Comparison of ENCODE assay signal across 23 cellular contexts in genomic region chr14:93712079-93712837, GRCh38.
DNase-seq lines count a peak whose midpoint lies in the region; ATAC-seq and TF ChIP-seq lines count a peak whose summit lies in the region.
"Had no signal": no experiment of that assay in that cellular context is flagged by ENCODE, and none has a peak within 500 bp of the region (broad histone marks: within the 10 kb centered on the region; RNA-seq: fewer than 3 reads in every experiment).

No MANE protein-coding gene starts in this region.

- CTCF ChIA-PET in WTC11 (lab: Charles Lee): interaction anchor here (1.3 to 1.5 kb wide), 3 partner anchors 57 to 224 kb away, joined by 3 to 5 read pairs (median 5); no protein-coding TSS in a partner anchor

- H3K9me3 Mint-ChIP-seq in WTC11: no peaks in the 10 kb centered on the region
- H3K9me3 Mint-ChIP-seq: activated CD8-positive, alpha-beta T cell treated with anti-CD3 and anti-CD28 coated beads for 36 hours; activated naive CD8-positive, alpha-beta T cell treated with anti-CD3 and anti-CD28 coated beads, Interleukin-2, amount 10 ng/mL, durations not matched to agents 7 days and 5 days; central memory CD8-positive, alpha-beta T cell; type B pancreatic cell had no signal

- H3K27ac ChIP-seq in body of pancreas: no peak overlapping the region
- H3K27ac ChIP-seq: ascending aorta, BLaER1, ovary, RWPE1 had no signal

- no peaks in the 10 kb centered on the region for H3K9me3 ChIP-seq in body of pancreas
- H3K9me3 ChIP-seq: ascending aorta, BLaER1, ovary had no signal

- H3K27me3 Mint-ChIP-seq in WTC11 (ENCODE audit: low read depth): no peaks in the 10 kb centered on the region

- intact Hi-C loops in body of pancreas (cut with DNase I): no loop called here

- 37 to 49% methylated on average over 8 to 9 of the region's 9 CpGs for WGBS in body of pancreas, 2 donors

- no peak overlapping the region for H3K27ac Mint-ChIP-seq in WTC11
- H3K27ac Mint-ChIP-seq: activated CD8-positive, alpha-beta T cell treated with anti-CD3 and anti-CD28 coated beads for 36 hours; activated naive CD8-positive, alpha-beta T cell treated with anti-CD3 and anti-CD28 coated beads, Interleukin-2, amount 10 ng/mL, durations not matched to agents 7 days and 5 days; naive thymus-derived CD4-positive, alpha-beta T cell; type B pancreatic cell had no signal

- DNase-seq in DMS 273 treated with DMSO at 0.1 percent for 48 hours (lab: John Stamatoyannopoulos, UW) (peak; percentile 41), H7 (peak; percentile 52), WTC11 (ENCODE audit: low spot score) (no peak), kidney tubule cell (ENCODE audit: low spot score) (peak; percentile 25), body of pancreas (no peak), NCI-H526 treated with DMSO at 0.1 percent for 48 hours (lab: John Stamatoyannopoulos, UW) (no peak)
- DNase-seq in activated effector memory CD4-positive, alpha-beta T cell treated with anti-CD3 and anti-CD28 coated beads, Interleukin-2, amount 50 U/mL, for 16 hours: no peak
- DNase-seq: activated CD4-positive, CD25-positive, alpha-beta regulatory T cell treated with anti-CD3 and anti-CD28 coated beads, Interleukin-2, amount 50 U/mL, for 72 hours; activated CD8-positive, alpha-beta T cell treated with anti-CD3 and anti-CD28 coated beads for 36 hours; activated naive CD8-positive, alpha-beta T cell treated with anti-CD3 and anti-CD28 coated beads, Interleukin-2, amount 10 ng/mL, durations not matched to agents 7 days and 5 days; activated T-cell treated with anti-CD3 and anti-CD28 coated beads for 4 hours; HCEC 1CT; midbrain; naive thymus-derived CD4-positive, alpha-beta T cell; NCI-H526; ovary; small intestine; stimulated activated CD4-positive, alpha-beta T cell treated with anti-CD3 and anti-CD28 coated beads, Interleukin-2, amount 100 ng/mL, for 24 hours had no signal

- no peaks in the 10 kb centered on the region for H3K36me3 Mint-ChIP-seq in WTC11
- H3K36me3 Mint-ChIP-seq: activated naive CD8-positive, alpha-beta T cell treated with anti-CD3 and anti-CD28 coated beads, Interleukin-2, amount 10 ng/mL, durations not matched to agents 7 days and 5 days; naive thymus-derived CD4-positive, alpha-beta T cell; type B pancreatic cell had no signal

- ATAC-seq in WTC11 (peak; percentile 26; the same call in 1 of the 2 replicates), body of pancreas (no peak)
- ATAC-seq: activated CD8-positive, alpha-beta T cell treated with anti-CD3 and anti-CD28 coated beads for 36 hours; naive thymus-derived CD4-positive, alpha-beta T cell had no signal

- no peak overlapping the region for H3K4me3 Mint-ChIP-seq in WTC11
- H3K4me3 Mint-ChIP-seq: activated CD8-positive, alpha-beta T cell treated with anti-CD3 and anti-CD28 coated beads for 36 hours; activated naive CD8-positive, alpha-beta T cell treated with anti-CD3 and anti-CD28 coated beads, Interleukin-2, amount 10 ng/mL, durations not matched to agents 7 days and 5 days; central memory CD8-positive, alpha-beta T cell; naive thymus-derived CD4-positive, alpha-beta T cell; type B pancreatic cell had no signal

- TF ChIP-seq CTCF in WTC11 (IDR thresholded peaks at IDR 0.05): no peak
- TF ChIP-seq CTCF in body of pancreas (IDR thresholded peaks at IDR 0.05): no peak

- POLR2A ChIA-PET in WTC11 (lab: Charles Lee): no interaction called here

- peaks cover 18% of the 10 kb centered on the region for H3K4me1 Mint-ChIP-seq in WTC11
- H3K4me1 Mint-ChIP-seq: activated naive CD8-positive, alpha-beta T cell treated with anti-CD3 and anti-CD28 coated beads, Interleukin-2, amount 10 ng/mL, durations not matched to agents 7 days and 5 days; central memory CD8-positive, alpha-beta T cell; naive thymus-derived CD4-positive, alpha-beta T cell had no signal

- H3K4me3 ChIP-seq in H7 (ENCODE audit: insufficient read depth, low read depth, low read length): no peak overlapping the region
- no peak overlapping the region for H3K4me3 ChIP-seq in body of pancreas
- H3K4me3 ChIP-seq: ascending aorta, BLaER1, ovary had no signal

- no peaks in the 10 kb centered on the region for H3K27me3 ChIP-seq in H7 (ENCODE audit: control insufficient read depth, insufficient read depth, low read length)
- H3K27me3 ChIP-seq in body of pancreas: no peaks in the 10 kb centered on the region
- H3K27me3 ChIP-seq: ascending aorta, BLaER1, ovary had no signal

- H3K36me3 ChIP-seq in H7 (replicated peaks; ENCODE audit: control insufficient read depth, insufficient read depth, low read length) (no peaks in the 10 kb centered on the region), body of pancreas (replicated peaks in 1 of 2; ENCODE audit: insufficient read depth in 1 of 2, low read depth in 2 of 2) (no peaks in the 10 kb centered on the region)
- H3K36me3 ChIP-seq: ascending aorta, BLaER1, ovary had no signal

- H3K4me1 ChIP-seq in body of pancreas: no peaks in the 10 kb centered on the region
- H3K4me1 ChIP-seq: ascending aorta had no signal

- TF ChIP-seq POLR2A in body of pancreas (IDR thresholded peaks at IDR 0.05): no peak

TF ChIP-seq in WTC11, 78 proteins besides CTCF, POLR2A, EP300 and RAD21:
- no peak for TF ChIP-seq ZNF317 (CRISPR knock-in tag; IDR thresholded peaks at IDR 0.05; ENCODE audit: borderline replicate concordance, low read depth)
- TF ChIP-seq USF1 (CRISPR knock-in tag; IDR thresholded peaks at IDR 0.05): no peak
- TF ChIP-seq FOXK1 (CRISPR knock-in tag; IDR thresholded peaks at IDR 0.05): no peak
- no peak for TF ChIP-seq ZNF416 (CRISPR knock-in tag; IDR thresholded peaks at IDR 0.05)
- no peak for TF ChIP-seq ESRRA (CRISPR knock-in tag; IDR thresholded peaks at IDR 0.05; ENCODE audit: borderline replicate concordance)
- TF ChIP-seq CDX4 (CRISPR knock-in tag; IDR thresholded peaks at IDR 0.05; ENCODE audit: borderline replicate concordance): no peak
- TF ChIP-seq TEAD4 (CRISPR knock-in tag; IDR thresholded peaks at IDR 0.05): no peak
- no peak for TF ChIP-seq ETV6 (CRISPR knock-in tag; IDR thresholded peaks at IDR 0.05)
- TF ChIP-seq ZBTB43 (CRISPR knock-in tag; IDR thresholded peaks at IDR 0.05): no peak

Comparison
In these comparisons a context has a peak if more than half of its experiments do, and no peak if none do; other contexts are left out.
1. DNase-seq: peak in DMS 273 treated with DMSO at 0.1 percent for 48 hours (single experiment), H7 (single experiment) and kidney tubule cell (single experiment); none in WTC11 (single experiment), body of pancreas (0 of 4), activated effector memory CD4-positive, alpha-beta T cell treated with anti-CD3 and anti-CD28 coated beads, Interleukin-2, amount 50 U/mL, for 16 hours (single experiment) and NCI-H526 treated with DMSO at 0.1 percent for 48 hours (single experiment).